ENCODE assay signal across 1 cellular context in genomic region chr22:41446639-41447434, GRCh38.
TF ChIP-seq lines count a peak whose summit lies in the region.

A gene with protein sequence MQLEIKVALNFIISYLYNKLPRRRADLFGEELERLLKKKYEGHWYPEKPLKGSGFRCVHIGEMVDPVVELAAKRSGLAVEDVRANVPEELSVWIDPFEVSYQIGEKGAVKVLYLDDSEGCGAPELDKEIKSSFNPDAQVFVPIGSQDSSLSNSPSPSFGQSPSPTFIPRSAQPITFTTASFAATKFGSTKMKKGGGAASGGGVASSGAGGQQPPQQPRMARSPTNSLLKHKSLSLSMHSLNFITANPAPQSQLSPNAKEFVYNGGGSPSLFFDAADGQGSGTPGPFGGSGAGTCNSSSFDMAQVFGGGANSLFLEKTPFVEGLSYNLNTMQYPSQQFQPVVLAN (minus strand): TSS chr22:41446801. CDS start chr22:41437345, 9,456 bp downstream.

TF ChIP-seq in H1, 55 proteins besides CTCF, POLR2A, EP300 and RAD21:
- TF ChIP-seq TBP (IDR thresholded peaks at IDR 0.05; ENCODE audit: low read depth, low read length): peak; percentile 98
- peak; percentile 58 for TF ChIP-seq TEAD4 (IDR thresholded peaks at IDR 0.05; ENCODE audit: low read depth, low read length)
- TF ChIP-seq SAP30 (IDR thresholded peaks at IDR 0.05; ENCODE audit: insufficient read depth, insufficient replicate concordance, low read length): no peak
- TF ChIP-seq RFX5 (IDR thresholded peaks at IDR 0.05; ENCODE audit: borderline replicate concordance, low read depth, low read length): 0 out of 2 replicates have a peak, but pooled peaks have one; percentile 37
- peak; percentile 70; the same call in 1 of the 2 replicates for TF ChIP-seq JUND (IDR thresholded peaks at IDR 0.05; ENCODE audit: low read length)
- no peak for TF ChIP-seq KDM1A (IDR thresholded peaks at IDR 0.05; ENCODE audit: borderline replicate concordance, low read length)
- peak; percentile 93 to 98 for TF ChIP-seq SIN3A (conservative IDR thresholded peaks at IDR 0.05 in 1 of 2, IDR thresholded peaks at IDR 0.05 in 1 of 2; ENCODE audit: low read depth in 1 of 2, low read length in 2 of 2)
- TF ChIP-seq PHF8 (conservative IDR thresholded peaks at IDR 0.05; ENCODE audit: low read depth, low read length): peak; percentile 82
- no peak for TF ChIP-seq SP2 (IDR thresholded peaks at IDR 0.05; ENCODE audit: low read length)
- TF ChIP-seq POLR2AphosphoS5 (IDR thresholded peaks at IDR 0.05; ENCODE audit: low read depth, low read length): peak; percentile 99
- no peak for TF ChIP-seq BCL11A (IDR thresholded peaks at IDR 0.05; ENCODE audit: low read depth in 2 of 2, low read length in 2 of 2)
- peak; percentile 73; the same call in 1 of the 2 replicates for TF ChIP-seq TCF12 (IDR thresholded peaks at IDR 0.05; ENCODE audit: low read depth, low read length)
- TF ChIP-seq YY1 (IDR thresholded peaks at IDR 0.05; ENCODE audit: low read depth, low read length): peak; percentile 55
- peak; percentile 98 for TF ChIP-seq CHD2 (IDR thresholded peaks at IDR 0.05; ENCODE audit: low read length)
- TF ChIP-seq, protein P1, sequence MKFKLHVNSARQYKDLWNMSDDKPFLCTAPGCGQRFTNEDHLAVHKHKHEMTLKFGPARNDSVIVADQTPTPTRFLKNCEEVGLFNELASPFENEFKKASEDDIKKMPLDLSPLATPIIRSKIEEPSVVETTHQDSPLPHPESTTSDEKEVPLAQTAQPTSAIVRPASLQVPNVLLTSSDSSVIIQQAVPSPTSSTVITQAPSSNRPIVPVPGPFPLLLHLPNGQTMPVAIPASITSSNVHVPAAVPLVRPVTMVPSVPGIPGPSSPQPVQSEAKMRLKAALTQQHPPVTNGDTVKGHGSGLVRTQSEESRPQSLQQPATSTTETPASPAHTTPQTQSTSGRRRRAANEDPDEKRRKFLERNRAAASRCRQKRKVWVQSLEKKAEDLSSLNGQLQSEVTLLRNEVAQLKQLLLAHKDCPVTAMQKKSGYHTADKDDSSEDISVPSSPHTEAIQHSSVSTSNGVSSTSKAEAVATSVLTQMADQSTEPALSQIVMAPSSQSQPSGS (IDR thresholded peaks at IDR 0.05; ENCODE audit: low read length): peak; percentile 78; the same call in 1 of the 2 replicates
- TF ChIP-seq, protein P2, sequence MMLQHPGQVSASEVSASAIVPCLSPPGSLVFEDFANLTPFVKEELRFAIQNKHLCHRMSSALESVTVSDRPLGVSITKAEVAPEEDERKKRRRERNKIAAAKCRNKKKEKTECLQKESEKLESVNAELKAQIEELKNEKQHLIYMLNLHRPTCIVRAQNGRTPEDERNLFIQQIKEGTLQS (IDR thresholded peaks at IDR 0.05; ENCODE audit: insufficient read depth, low read depth, low read length): no peak
- TF ChIP-seq ASH2L (IDR thresholded peaks at IDR 0.05; ENCODE audit: low read length): peak; percentile 93
- TF ChIP-seq SIX5 (IDR thresholded peaks at IDR 0.05; ENCODE audit: low read depth, low read length): no peak
- 0 out of 2 replicates have a peak, but pooled peaks have one; percentile 14 for TF ChIP-seq CHD1 (IDR thresholded peaks at IDR 0.05; ENCODE audit: low read depth, low read length)
- TF ChIP-seq, protein P3, sequence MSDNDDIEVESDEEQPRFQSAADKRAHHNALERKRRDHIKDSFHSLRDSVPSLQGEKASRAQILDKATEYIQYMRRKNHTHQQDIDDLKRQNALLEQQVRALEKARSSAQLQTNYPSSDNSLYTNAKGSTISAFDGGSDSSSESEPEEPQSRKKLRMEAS (IDR thresholded peaks at IDR 0.05): peak; percentile 63
- peak; percentile 100 for TF ChIP-seq TAF1 (IDR thresholded peaks at IDR 0.05; ENCODE audit: low read depth, low read length)
- peak; percentile 95 for TF ChIP-seq GTF2F1 (IDR thresholded peaks at IDR 0.05; ENCODE audit: borderline replicate concordance, low read depth, low read length)
- TF ChIP-seq SP1 (IDR thresholded peaks at IDR 0.05; ENCODE audit: low read depth, low read length): peak; percentile 95
- TF ChIP-seq RBBP5 (IDR thresholded peaks at IDR 0.05; ENCODE audit: borderline replicate concordance, low read depth, low read length): peak; percentile 94
- TF ChIP-seq CBX8 (IDR thresholded peaks at IDR 0.05; ENCODE audit: borderline replicate concordance, low read depth, low read length): no peak
- 0 out of 4 replicates have a peak, but pooled peaks of 1 of the 2 experiments have one; percentile 33 for TF ChIP-seq HDAC2 (IDR thresholded peaks at IDR 0.05; ENCODE audit: borderline replicate concordance in 1 of 2, low read depth in 2 of 2, low read length in 2 of 2)
- peak; percentile 92 for TF ChIP-seq CREB1 (IDR thresholded peaks at IDR 0.05)
- TF ChIP-seq TAF7 (optimal IDR thresholded peaks at IDR 0.05; ENCODE audit: borderline replicate concordance, low read depth, low read length): peak; percentile 94
- TF ChIP-seq, protein P4, sequence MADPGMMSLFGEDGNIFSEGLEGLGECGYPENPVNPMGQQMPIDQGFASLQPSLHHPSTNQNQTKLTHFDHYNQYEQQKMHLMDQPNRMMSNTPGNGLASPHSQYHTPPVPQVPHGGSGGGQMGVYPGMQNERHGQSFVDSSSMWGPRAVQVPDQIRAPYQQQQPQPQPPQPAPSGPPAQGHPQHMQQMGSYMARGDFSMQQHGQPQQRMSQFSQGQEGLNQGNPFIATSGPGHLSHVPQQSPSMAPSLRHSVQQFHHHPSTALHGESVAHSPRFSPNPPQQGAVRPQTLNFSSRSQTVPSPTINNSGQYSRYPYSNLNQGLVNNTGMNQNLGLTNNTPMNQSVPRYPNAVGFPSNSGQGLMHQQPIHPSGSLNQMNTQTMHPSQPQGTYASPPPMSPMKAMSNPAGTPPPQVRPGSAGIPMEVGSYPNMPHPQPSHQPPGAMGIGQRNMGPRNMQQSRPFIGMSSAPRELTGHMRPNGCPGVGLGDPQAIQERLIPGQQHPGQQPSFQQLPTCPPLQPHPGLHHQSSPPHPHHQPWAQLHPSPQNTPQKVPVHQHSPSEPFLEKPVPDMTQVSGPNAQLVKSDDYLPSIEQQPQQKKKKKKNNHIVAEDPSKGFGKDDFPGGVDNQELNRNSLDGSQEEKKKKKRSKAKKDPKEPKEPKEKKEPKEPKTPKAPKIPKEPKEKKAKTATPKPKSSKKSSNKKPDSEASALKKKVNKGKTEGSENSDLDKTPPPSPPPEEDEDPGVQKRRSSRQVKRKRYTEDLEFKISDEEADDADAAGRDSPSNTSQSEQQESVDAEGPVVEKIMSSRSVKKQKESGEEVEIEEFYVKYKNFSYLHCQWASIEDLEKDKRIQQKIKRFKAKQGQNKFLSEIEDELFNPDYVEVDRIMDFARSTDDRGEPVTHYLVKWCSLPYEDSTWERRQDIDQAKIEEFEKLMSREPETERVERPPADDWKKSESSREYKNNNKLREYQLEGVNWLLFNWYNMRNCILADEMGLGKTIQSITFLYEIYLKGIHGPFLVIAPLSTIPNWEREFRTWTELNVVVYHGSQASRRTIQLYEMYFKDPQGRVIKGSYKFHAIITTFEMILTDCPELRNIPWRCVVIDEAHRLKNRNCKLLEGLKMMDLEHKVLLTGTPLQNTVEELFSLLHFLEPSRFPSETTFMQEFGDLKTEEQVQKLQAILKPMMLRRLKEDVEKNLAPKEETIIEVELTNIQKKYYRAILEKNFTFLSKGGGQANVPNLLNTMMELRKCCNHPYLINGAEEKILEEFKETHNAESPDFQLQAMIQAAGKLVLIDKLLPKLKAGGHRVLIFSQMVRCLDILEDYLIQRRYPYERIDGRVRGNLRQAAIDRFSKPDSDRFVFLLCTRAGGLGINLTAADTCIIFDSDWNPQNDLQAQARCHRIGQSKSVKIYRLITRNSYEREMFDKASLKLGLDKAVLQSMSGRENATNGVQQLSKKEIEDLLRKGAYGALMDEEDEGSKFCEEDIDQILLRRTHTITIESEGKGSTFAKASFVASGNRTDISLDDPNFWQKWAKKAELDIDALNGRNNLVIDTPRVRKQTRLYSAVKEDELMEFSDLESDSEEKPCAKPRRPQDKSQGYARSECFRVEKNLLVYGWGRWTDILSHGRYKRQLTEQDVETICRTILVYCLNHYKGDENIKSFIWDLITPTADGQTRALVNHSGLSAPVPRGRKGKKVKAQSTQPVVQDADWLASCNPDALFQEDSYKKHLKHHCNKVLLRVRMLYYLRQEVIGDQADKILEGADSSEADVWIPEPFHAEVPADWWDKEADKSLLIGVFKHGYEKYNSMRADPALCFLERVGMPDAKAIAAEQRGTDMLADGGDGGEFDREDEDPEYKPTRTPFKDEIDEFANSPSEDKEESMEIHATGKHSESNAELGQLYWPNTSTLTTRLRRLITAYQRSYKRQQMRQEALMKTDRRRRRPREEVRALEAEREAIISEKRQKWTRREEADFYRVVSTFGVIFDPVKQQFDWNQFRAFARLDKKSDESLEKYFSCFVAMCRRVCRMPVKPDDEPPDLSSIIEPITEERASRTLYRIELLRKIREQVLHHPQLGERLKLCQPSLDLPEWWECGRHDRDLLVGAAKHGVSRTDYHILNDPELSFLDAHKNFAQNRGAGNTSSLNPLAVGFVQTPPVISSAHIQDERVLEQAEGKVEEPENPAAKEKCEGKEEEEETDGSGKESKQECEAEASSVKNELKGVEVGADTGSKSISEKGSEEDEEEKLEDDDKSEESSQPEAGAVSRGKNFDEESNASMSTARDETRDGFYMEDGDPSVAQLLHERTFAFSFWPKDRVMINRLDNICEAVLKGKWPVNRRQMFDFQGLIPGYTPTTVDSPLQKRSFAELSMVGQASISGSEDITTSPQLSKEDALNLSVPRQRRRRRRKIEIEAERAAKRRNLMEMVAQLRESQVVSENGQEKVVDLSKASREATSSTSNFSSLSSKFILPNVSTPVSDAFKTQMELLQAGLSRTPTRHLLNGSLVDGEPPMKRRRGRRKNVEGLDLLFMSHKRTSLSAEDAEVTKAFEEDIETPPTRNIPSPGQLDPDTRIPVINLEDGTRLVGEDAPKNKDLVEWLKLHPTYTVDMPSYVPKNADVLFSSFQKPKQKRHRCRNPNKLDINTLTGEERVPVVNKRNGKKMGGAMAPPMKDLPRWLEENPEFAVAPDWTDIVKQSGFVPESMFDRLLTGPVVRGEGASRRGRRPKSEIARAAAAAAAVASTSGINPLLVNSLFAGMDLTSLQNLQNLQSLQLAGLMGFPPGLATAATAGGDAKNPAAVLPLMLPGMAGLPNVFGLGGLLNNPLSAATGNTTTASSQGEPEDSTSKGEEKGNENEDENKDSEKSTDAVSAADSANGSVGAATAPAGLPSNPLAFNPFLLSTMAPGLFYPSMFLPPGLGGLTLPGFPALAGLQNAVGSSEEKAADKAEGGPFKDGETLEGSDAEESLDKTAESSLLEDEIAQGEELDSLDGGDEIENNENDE (IDR thresholded peaks at IDR 0.05; ENCODE audit: insufficient replicate concordance, low read length): no peak
- peak; percentile 36; the same call in 1 of the 2 replicates for TF ChIP-seq E2F6 (IDR thresholded peaks at IDR 0.05)
- no peak for TF ChIP-seq FOSL1 (IDR thresholded peaks at IDR 0.05; ENCODE audit: insufficient read depth, low read depth, low read length)
- TF ChIP-seq CTBP2 (IDR thresholded peaks at IDR 0.05; ENCODE audit: borderline replicate concordance, insufficient read depth, insufficient read length, low read length): peak; percentile 86
- TF ChIP-seq SP4 (IDR thresholded peaks at IDR 0.05; ENCODE audit: low read length): peak; percentile 94
TF ChIP-seq in H1: peak in this region for 24.
